Comparison of ENCODE assay signal across 8 cellular contexts in genomic region chr10:15427836-15428414, GRCh38. TPM values are rescaled to one million over a fixed set of nuclear protein-coding genes. Genes with fewer than 3 reads are reported as not detected.
DNase-seq lines count a peak whose midpoint lies in the region; ATAC-seq and TF ChIP-seq lines count a peak whose summit lies in the region.

No MANE protein-coding gene starts in this region.

- H3K9me3 Mint-ChIP-seq in activated naive CD4-positive, alpha-beta T cell treated with anti-CD3 and anti-CD28 coated beads for 36 hours: no peaks in the 10 kb centered on the region

- TF ChIP-seq CTCF in cardiac muscle cell (IDR thresholded peaks at IDR 0.05; ENCODE audit: low read depth, low read length): peak; percentile 61
- TF ChIP-seq CTCF in epithelial cell of proximal tubule (conservative IDR thresholded peaks at IDR 0.05; ENCODE audit: low read depth, low read length): peak; percentile 68

- no peaks in the 10 kb centered on the region for H3K27me3 ChIP-seq in cardiac muscle cell
- no peaks in the 10 kb centered on the region for H3K27me3 ChIP-seq in NT2/D1 (ENCODE audit: insufficient read depth, insufficient read length)

- ATAC-seq in Right ventricle myocardium superior (ENCODE audit: poor library complexity): no peak
- no peak for ATAC-seq in GM18502 (IDR thresholded peaks at IDR 0.05; ENCODE audit: poor library complexity, unreplicated experiment)
- ATAC-seq in GM18520 (IDR thresholded peaks at IDR 0.05; ENCODE audit: unreplicated experiment): no peak

- intact Hi-C loops in Right ventricle myocardium superior (cut with DNase I): no loop called here
- intact Hi-C loops in activated naive CD4-positive, alpha-beta T cell treated with anti-CD3 and anti-CD28 coated beads for 36 hours (cut with micrococcal nuclease): no loop called here

- CTCF ChIA-PET in activated naive CD4-positive, alpha-beta T cell treated with anti-CD3 and anti-CD28 coated beads for 36 hours (lab: Charles Lee): interaction anchor here (0.6 to 1.5 kb wide), 6 partner anchors 8 to 292 kb away, joined by 3 to 6 read pairs (median 4); partner anchors contain the start of gene ITGA8

- no peaks in the 10 kb centered on the region for H3K4me1 Mint-ChIP-seq in activated naive CD4-positive, alpha-beta T cell treated with anti-CD3 and anti-CD28 coated beads for 36 hours (ENCODE audit: low read depth)

- no peak overlapping the region for H3K9ac ChIP-seq in NT2/D1 (ENCODE audit: insufficient read length, low read depth)

- H3K27ac Mint-ChIP-seq in activated naive CD4-positive, alpha-beta T cell treated with anti-CD3 and anti-CD28 coated beads for 36 hours: no peak overlapping the region

- no peaks in the 10 kb centered on the region for H3K36me3 Mint-ChIP-seq in activated naive CD4-positive, alpha-beta T cell treated with anti-CD3 and anti-CD28 coated beads for 36 hours (ENCODE audit: low read depth)

- H3K9me3 ChIP-seq in cardiac muscle cell (ENCODE audit: low read depth) (no peaks in the 10 kb centered on the region), NT2/D1 (ENCODE audit: insufficient read depth, low read length) (no peaks in the 10 kb centered on the region)

- no peaks in the 10 kb centered on the region for H3K4me1 ChIP-seq in cardiac muscle cell (ENCODE audit: low read depth)
- no peaks in the 10 kb centered on the region for H3K4me1 ChIP-seq in NT2/D1 (ENCODE audit: insufficient read depth, insufficient read length)

- H3K27ac ChIP-seq in cardiac muscle cell: no peak overlapping the region

- H3K36me3 ChIP-seq in cardiac muscle cell: no peaks in the 10 kb centered on the region
- H3K36me3 ChIP-seq in NT2/D1 (ENCODE audit: insufficient read depth, insufficient read length, low read length): no peaks in the 10 kb centered on the region

- H3K4me3 ChIP-seq in cardiac muscle cell: no peak overlapping the region
- no peak overlapping the region for H3K4me3 ChIP-seq in NT2/D1 (ENCODE audit: insufficient read length, low read depth)
- H3K4me3 ChIP-seq in epithelial cell of proximal tubule (ENCODE audit: low read depth, low read length): no peak overlapping the region

- DNase-seq in cardiac muscle cell (ENCODE audit: low read depth in 1 of 2, low spot score in 1 of 2) (peak; percentile 69 to 78), Right ventricle myocardium superior (no peak), NT2/D1 (ENCODE audit: low read depth, low spot score) (peak; percentile 33), epithelial cell of proximal tubule (ENCODE audit: low read depth) (no peak), putamen (ENCODE audit: low spot score) (peak; percentile 34)
- DNase-seq in activated naive CD4-positive, alpha-beta T cell treated with anti-CD3 and anti-CD28 coated beads for 36 hours: no peak

- no peak overlapping the region for H3K4me3 Mint-ChIP-seq in activated naive CD4-positive, alpha-beta T cell treated with anti-CD3 and anti-CD28 coated beads for 36 hours

- peaks cover 3% of the 10 kb centered on the region for H3K27me3 Mint-ChIP-seq in activated naive CD4-positive, alpha-beta T cell treated with anti-CD3 and anti-CD28 coated beads for 36 hours (ENCODE audit: low read depth)

RNA-seq across cellular contexts. Expression of gene FAM171A1, which starts 56.8 kb away (rescaled TPM):
- total RNA-seq in cardiac muscle cell: 32.2 and 41.5 TPM in 2 replicates
- 38.9 and 52.1 TPM in 2 replicates for polyA plus RNA-seq in cardiac muscle cell
- 10.3 TPM for total RNA-seq in Right ventricle myocardium superior
- total RNA-seq in epithelial cell of proximal tubule: 20.2 and 27.9 TPM in 2 replicates
- 1 to 10 TPM; 4.8 to 5.2 TPM for total RNA-seq in activated naive CD4-positive, alpha-beta T cell treated with anti-CD3 and anti-CD28 coated beads for 36 hours

Comparison
In these comparisons a context has a peak if more than half of its experiments do, and no peak if none do; other contexts are left out.
1. DNase-seq: peak in cardiac muscle cell (2 of 2), NT2/D1 (single experiment) and putamen (single experiment); none in Right ventricle myocardium superior (single experiment), epithelial cell of proximal tubule (single experiment) and activated naive CD4-positive, alpha-beta T cell treated with anti-CD3 and anti-CD28 coated beads for 36 hours (single experiment).